18 cellular contexts compared by ENCODE assay signal in genomic region chr9:7103382-7104170, GRCh38.
DNase-seq lines count a peak whose midpoint lies in the region; TF ChIP-seq lines count a peak whose summit lies in the region.
"Had no signal": no experiment of that assay in that cellular context is flagged by ENCODE, and none has a peak within 500 bp of the region (broad histone marks: within the 10 kb centered on the region; RNA-seq: fewer than 3 reads in every experiment).

No MANE protein-coding gene starts in this region.

- peaks cover 3% of the 10 kb centered on the region for H3K27me3 Mint-ChIP-seq in glutamatergic neuron (ENCODE audit: unreplicated experiment)
- H3K27me3 Mint-ChIP-seq: central memory CD8-positive, alpha-beta T cell; stimulated activated naive B cell treated with anti-CD40 and anti-IgM and Interleukin-4, amounts not matched to agents 10 μg/mL and 1 μg/mL and 100 μg/mL, for 72 hours had no signal

- H3K4me1 Mint-ChIP-seq in glutamatergic neuron (ENCODE audit: low read depth, unreplicated experiment) = peaks cover 28% of the 10 kb centered on the region
- H3K4me1 Mint-ChIP-seq: stimulated activated naive B cell treated with anti-CD40 and anti-IgM and Interleukin-4, amounts not matched to agents 10 μg/mL and 1 μg/mL and 100 μg/mL, for 72 hours had no signal

- H3K27ac Mint-ChIP-seq in glutamatergic neuron (ENCODE audit: unreplicated experiment) = peak overlapping the region; percentile 95
- H3K27ac Mint-ChIP-seq: CD8-positive, alpha-beta T cell; stimulated activated naive B cell treated with anti-CD40 and anti-IgM and Interleukin-4, amounts not matched to agents 10 μg/mL and 1 μg/mL and 100 μg/mL, for 72 hours had no signal

- H3K9me2 ChIP-seq in hepatocyte (replicated peaks; ENCODE audit: insufficient read depth) = no peaks in the 10 kb centered on the region

- peaks cover 9% of the 10 kb centered on the region for H3K36me3 Mint-ChIP-seq in glutamatergic neuron (ENCODE audit: unreplicated experiment)

- no peak overlapping the region for H2AFZ ChIP-seq in hepatocyte

- DNase-seq in cardiac muscle cell (ENCODE audit: low read depth in 1 of 2, low spot score in 1 of 2) (peak; percentile 17 to 52), right atrium auricular region (ENCODE audit: low spot score) (no peak), brain microvascular endothelial cell (peak; percentile 70), glutamatergic neuron (peak; percentile 23), NCI-H1417 treated with DMSO at 0.1 percent for 48 hours (lab: John Stamatoyannopoulos, UW) (no peak), hepatocyte (ENCODE audit: low spot score) (no peak), colonic mucosa (no peak), DMS 273 treated with DMSO at 0.1 percent for 48 hours (lab: John Stamatoyannopoulos, UW) (no peak)
- DNase-seq: ACHN; CD8-positive, alpha-beta T cell; NCI-H146; Peyer's patch; stimulated activated naive B cell treated with anti-CD40 and anti-IgM and Interleukin-4, amounts not matched to agents 10 μg/mL and 1 μg/mL and 100 μg/mL, for 72 hours; T-helper 1 cell had no signal

- no peaks in the 10 kb centered on the region for H3K79me2 ChIP-seq in hepatocyte

- H3K4me3 ChIP-seq in cardiac muscle cell = no peak overlapping the region
- no peak overlapping the region for H3K4me3 ChIP-seq in right atrium auricular region
- H3K4me3 ChIP-seq in brain microvascular endothelial cell (ENCODE audit: low read depth, low read length) = no peak overlapping the region
- no peak overlapping the region for H3K4me3 ChIP-seq in hepatocyte
- H3K4me3 ChIP-seq in colonic mucosa = no peak overlapping the region
- H3K4me3 ChIP-seq: lung, Peyer's patch, skin epidermis had no signal

- no peak overlapping the region for H3K4me2 ChIP-seq in hepatocyte

- H3K27me3 ChIP-seq in cardiac muscle cell (no peaks in the 10 kb centered on the region), right atrium auricular region (no peaks in the 10 kb centered on the region), brain microvascular endothelial cell (replicated peaks) (no peaks in the 10 kb centered on the region), hepatocyte (no peaks in the 10 kb centered on the region), colonic mucosa (no peaks in the 10 kb centered on the region)
- H3K27me3 ChIP-seq: neutrophil, Peyer's patch had no signal

- no peak overlapping the region for H3K9ac ChIP-seq in colonic mucosa (ENCODE audit: low read depth in 2 of 2, low read length in 2 of 2)

- no peaks in the 10 kb centered on the region for H3K36me3 ChIP-seq in cardiac muscle cell
- H3K36me3 ChIP-seq in right atrium auricular region = peaks cover 7% of the 10 kb centered on the region
- no peaks in the 10 kb centered on the region for H3K36me3 ChIP-seq in brain microvascular endothelial cell (replicated peaks)
- H3K36me3 ChIP-seq in hepatocyte (replicated peaks; ENCODE audit: insufficient read depth, low read depth) = no peaks in the 10 kb centered on the region
- H3K36me3 ChIP-seq in colonic mucosa = no peaks in the 10 kb centered on the region

- intact Hi-C loops in colonic mucosa (cut with DNase I) = no loop called here

- H4K20me1 ChIP-seq in hepatocyte (ENCODE audit: insufficient read depth, poor library complexity, severe bottlenecking) = no peaks in the 10 kb centered on the region

- H3K4me3 Mint-ChIP-seq in glutamatergic neuron (ENCODE audit: unreplicated experiment) = peak overlapping the region; percentile 35
- H3K4me3 Mint-ChIP-seq: CD8-positive, alpha-beta T cell; central memory CD8-positive, alpha-beta T cell; stimulated activated naive B cell treated with anti-CD40 and anti-IgM and Interleukin-4, amounts not matched to agents 10 μg/mL and 1 μg/mL and 100 μg/mL, for 72 hours had no signal

- H3K4me1 ChIP-seq in cardiac muscle cell (ENCODE audit: low read depth) (peaks cover 21% of the 10 kb centered on the region), right atrium auricular region (no peaks in the 10 kb centered on the region), hepatocyte (ENCODE audit: insufficient read depth) (no peaks in the 10 kb centered on the region), colonic mucosa (no peaks in the 10 kb centered on the region)
- H3K4me1 ChIP-seq: Peyer's patch had no signal

- in situ Hi-C loops in brain microvascular endothelial cell (cut with HindIII; ENCODE audit: low pct_ligation_motif_present, low sequenced_read_pairs) = no loop called here

- H3K9me3 ChIP-seq in cardiac muscle cell (ENCODE audit: low read depth) (no peaks in the 10 kb centered on the region), right atrium auricular region (no peaks in the 10 kb centered on the region), hepatocyte (ENCODE audit: low read depth) (no peaks in the 10 kb centered on the region), colonic mucosa (no peaks in the 10 kb centered on the region)
- H3K9me3 ChIP-seq: neutrophil, Peyer's patch had no signal

- H3K27ac ChIP-seq in cardiac muscle cell = peak overlapping the region; percentile 41
- H3K27ac ChIP-seq in right atrium auricular region = no peak overlapping the region
- no peak overlapping the region for H3K27ac ChIP-seq in brain microvascular endothelial cell
- H3K27ac ChIP-seq in hepatocyte = no peak overlapping the region
- H3K27ac ChIP-seq in colonic mucosa = no peak overlapping the region
- H3K27ac ChIP-seq: neutrophil, Peyer's patch, skin epidermis had no signal

- 78% methylated on average over 13 of the region's 13 CpGs for WGBS in hepatocyte (ENCODE audit: low lambda C conversion rate, missing lambda C conversion rate)

- H3K9me3 Mint-ChIP-seq in glutamatergic neuron (ENCODE audit: unreplicated experiment) = peaks cover 8% of the 10 kb centered on the region
- H3K9me3 Mint-ChIP-seq: central memory CD8-positive, alpha-beta T cell had no signal

- TF ChIP-seq CTCF in cardiac muscle cell (IDR thresholded peaks at IDR 0.05; ENCODE audit: low read depth, low read length) = no peak
- no peak for TF ChIP-seq CTCF in right atrium auricular region (IDR thresholded peaks at IDR 0.05)
- no peak for TF ChIP-seq CTCF in brain microvascular endothelial cell (IDR thresholded peaks at IDR 0.05; ENCODE audit: low read depth, low read length, missing control alignments)
- TF ChIP-seq CTCF in glutamatergic neuron (IDR thresholded peaks at IDR 0.05; ENCODE audit: partially characterized antibody, unreplicated experiment) = no peak
- TF ChIP-seq CTCF in hepatocyte (IDR thresholded peaks at IDR 0.05; ENCODE audit: poor library complexity) = no peak
- TF ChIP-seq CTCF in colonic mucosa (IDR thresholded peaks at IDR 0.05) = no peak

Comparison
In these comparisons a context has a peak if more than half of its experiments do, and no peak if none do; other contexts are left out.
1. DNase-seq: peak in cardiac muscle cell (2 of 2), brain microvascular endothelial cell (single experiment) and glutamatergic neuron (single experiment); none in right atrium auricular region (single experiment), NCI-H1417 treated with DMSO at 0.1 percent for 48 hours (single experiment), hepatocyte (single experiment), colonic mucosa (single experiment) and DMS 273 treated with DMSO at 0.1 percent for 48 hours (single experiment).